Comparison of ENCODE assay signal across 35 cellular contexts in genomic region chr15:83044156-83044555, GRCh38. TPM values are rescaled to one million over a fixed set of nuclear protein-coding genes. Genes with fewer than 3 reads are reported as not detected.
DNase-seq lines count a peak whose midpoint lies in the region; ATAC-seq, FAIRE-seq and TF ChIP-seq lines count a peak whose summit lies in the region.
"Had no signal": no experiment of that assay in that cellular context is flagged by ENCODE, and none has a peak within 500 bp of the region (broad histone marks: within the 10 kb centered on the region; RNA-seq: fewer than 3 reads in every experiment).

No MANE protein-coding gene starts in this region.

- H3K27me3 ChIP-seq in K562 (ENCODE audit: control insufficient read depth in 2 of 2, insufficient read depth in 2 of 2, low read length in 2 of 2) = no peaks in the 10 kb centered on the region
- H3K27me3 ChIP-seq: BE2C; BLaER1; BLaER1 treated with 17β-estradiol and CSF1 and Interleukin-3, amounts not matched to agents 10 nM and 100 nM had no signal

- ATAC-seq in K562 = no peak
- ATAC-seq: A549; CD8-positive, alpha-beta T cell had no signal

- no peak overlapping the region for H3K27ac ChIP-seq in K562 (ENCODE audit: extremely low read depth, low read depth, low read length)
- H3K27ac ChIP-seq: 22Rv1; A549; BLaER1; BLaER1 treated with 17β-estradiol and CSF1 and Interleukin-3, amounts not matched to agents 10 nM and 100 nM; C4-2B had no signal

- TF ChIP-seq RAD21 in K562 (CRISPR knock-in tag; conservative IDR thresholded peaks at IDR 0.05 in 1 of 2, IDR thresholded peaks at IDR 0.05 in 1 of 2) = no peak

- peaks cover 90% of the 10 kb centered on the region for H3K36me3 ChIP-seq in K562 (ENCODE audit: control insufficient read depth, insufficient read depth, low read length)

- H3K79me2 ChIP-seq in K562 (ENCODE audit: control insufficient read depth, insufficient read depth, low read length) = peaks cover 66% of the 10 kb centered on the region

- H3K4me3 Mint-ChIP-seq in activated CD4-positive, alpha-beta T cell treated with anti-CD3 and anti-CD28 coated beads, Interleukin-2, amount 10 ng/mL, durations not matched to agents 24 days and 14 days = no peak overlapping the region
- H3K4me3 Mint-ChIP-seq in chondrocyte (ENCODE audit: unreplicated experiment) = no peak overlapping the region
- H3K4me3 Mint-ChIP-seq: B cell; CD14-positive monocyte; CD4-positive, alpha-beta memory T cell; CD4-positive, alpha-beta T cell; CD4-positive, CD25-positive, alpha-beta regulatory T cell; CD8-positive, alpha-beta memory T cell; CD8-positive, alpha-beta T cell had no signal

- no peak overlapping the region for H3K9ac ChIP-seq in K562 (ENCODE audit: insufficient read depth in 1 of 2, low read depth in 2 of 2, low read length in 2 of 2)
- H3K9ac ChIP-seq: BLaER1; BLaER1 treated with 17β-estradiol and CSF1 and Interleukin-3, amounts not matched to agents 10 nM and 100 nM had no signal

- POLR2A ChIA-PET in K562 (lab: Yijun Ruan, JAX) = interaction anchor here (1.0 kb wide), 1 partner anchor 18 kb away, joined by 6 read pairs; no protein-coding TSS in a partner anchor

- DNase-seq in activated CD4-positive, alpha-beta T cell treated with anti-CD3 and anti-CD28 coated beads, Interleukin-2, amount 10 ng/mL, durations not matched to agents 24 days and 14 days = peak; percentile 37
- no peak for DNase-seq in activated CD4-positive, alpha-beta T cell treated with anti-CD3 and anti-CD28 coated beads, Interleukin-2, amount 50 U/mL, for 48 hours
- DNase-seq in K562 (ENCODE audit: extremely low read depth in 1 of 4, low spot score in 3 of 4) (no peak), chondrocyte (ENCODE audit: low spot score) (no peak), SW 1271 (lab: John Stamatoyannopoulos, UW) (no peak), NCI-H526 (lab: John Stamatoyannopoulos, UW) (no peak)
- DNase-seq: 8988T; ACHN; AML-193; BE2C; C1 segment of cervical spinal cord; Caco-2; Calu3; CD4-positive, alpha-beta memory T cell; CD4-positive, alpha-beta T cell; CD4-positive, CD25-positive, alpha-beta regulatory T cell; CD8-positive, alpha-beta memory T cell; CD8-positive, alpha-beta T cell; COR-L47; DMS 273 treated with DMSO at 0.1 percent for 48 hours; DMS153; DMS53; DMS79; DMS79 treated with DMSO at 0.1 percent for 48 hours; DND-41; EL had no signal

- WGBS in K562 (ENCODE audit: insufficient coverage, low coverage, missing lambda C conversion rate) = 96% methylated on average over 12 of the region's 12 CpGs

- no peak for FAIRE-seq in K562 (lab: Jason Lieb, UNC)
- FAIRE-seq: A204.1, A549, D721Med had no signal

- BruUV-seq in K562 (replicated peaks; lab: Mats Ljungman, UMichigan) = no TSS peak

- in situ Hi-C loops in K562 (cut with MboI) = no loop called here

- TF ChIP-seq POLR2A in K562 (conservative IDR thresholded peaks at IDR 0.05) = no peak

- no peaks in the 10 kb centered on the region for H4K20me1 ChIP-seq in K562 (replicated peaks; ENCODE audit: control insufficient read depth, insufficient read depth, low read length)

- CTCF ChIA-PET in K562 (lab: Yijun Ruan, JAX; ENCODE audit: low intra/inter-chr PET ratio) = no interaction called here

- TF ChIP-seq CTCF in K562 (IDR thresholded peaks at IDR 0.05 in 2 of 3, conservative IDR thresholded peaks at IDR 0.05 in 1 of 3; ENCODE audit: insufficient read depth in 2 of 3, low read depth in 1 of 3, low read length in 3 of 3) = no peak
- no peak for TF ChIP-seq CTCF in chondrocyte (IDR thresholded peaks at IDR 0.05)

- TF ChIP-seq EP300 in K562 (IDR thresholded peaks at IDR 0.05; ENCODE audit: low read length) = no peak

- no peaks in the 10 kb centered on the region for H3K9me1 ChIP-seq in K562 (ENCODE audit: control insufficient read depth, insufficient read depth, low read length)

- peaks cover 13% of the 10 kb centered on the region for H3K4me1 Mint-ChIP-seq in activated CD4-positive, alpha-beta T cell treated with anti-CD3 and anti-CD28 coated beads, Interleukin-2, amount 10 ng/mL, durations not matched to agents 24 days and 14 days
- H3K4me1 Mint-ChIP-seq in chondrocyte (ENCODE audit: low read depth) = peaks cover 24% of the 10 kb centered on the region

- H3K27ac Mint-ChIP-seq in activated CD4-positive, alpha-beta T cell treated with anti-CD3 and anti-CD28 coated beads, Interleukin-2, amount 10 ng/mL, durations not matched to agents 24 days and 14 days = no peak overlapping the region
- H3K27ac Mint-ChIP-seq in chondrocyte (ENCODE audit: unreplicated experiment) = peak overlapping the region; percentile 12
- H3K27ac Mint-ChIP-seq: B cell had no signal

- intact Hi-C loops in activated CD4-positive, alpha-beta T cell treated with anti-CD3 and anti-CD28 coated beads, Interleukin-2, amount 10 ng/mL, durations not matched to agents 24 days and 14 days (cut with micrococcal nuclease) = no loop called here
- intact Hi-C loops in K562 (cut with micrococcal nuclease) = no loop called here

- no peaks in the 10 kb centered on the region for H3K4me1 ChIP-seq in K562 (replicated peaks in 1 of 2; ENCODE audit: control insufficient read depth in 2 of 2, insufficient read depth in 2 of 2, low read length in 2 of 2)
- H3K4me1 ChIP-seq: A549; BE2C; BLaER1 treated with 17β-estradiol and CSF1 and Interleukin-3, amounts not matched to agents 10 nM and 100 nM; Caco-2 had no signal

- H2AFZ ChIP-seq in K562 (ENCODE audit: low read depth, low read length) = no peak overlapping the region

- H3K4me3 ChIP-seq in K562 = no peak overlapping the region
- H3K4me3 ChIP-seq: A549; BLaER1; BLaER1 treated with 17β-estradiol and CSF1 and Interleukin-3, amounts not matched to agents 10 nM and 100 nM had no signal

- H3K9me3 Mint-ChIP-seq in activated CD4-positive, alpha-beta T cell treated with anti-CD3 and anti-CD28 coated beads, Interleukin-2, amount 10 ng/mL, durations not matched to agents 24 days and 14 days = no peaks in the 10 kb centered on the region
- no peaks in the 10 kb centered on the region for H3K9me3 Mint-ChIP-seq in chondrocyte (ENCODE audit: low read depth)
- H3K9me3 Mint-ChIP-seq: CD4-positive, alpha-beta memory T cell; CD4-positive, alpha-beta T cell; CD4-positive, CD25-positive, alpha-beta regulatory T cell; CD8-positive, alpha-beta memory T cell; CD8-positive, alpha-beta T cell had no signal

- no peaks in the 10 kb centered on the region for H3K9me3 ChIP-seq in K562 (replicated peaks; ENCODE audit: control insufficient read depth, insufficient read depth, low read depth, low read length)
- H3K9me3 ChIP-seq: A549, BE2C, Caco-2 had no signal

- no peak overlapping the region for H3K4me2 ChIP-seq in K562 (ENCODE audit: insufficient read depth, low read length)
- H3K4me2 ChIP-seq: A549; BLaER1; BLaER1 treated with 17β-estradiol and CSF1 and Interleukin-3, amounts not matched to agents 10 nM and 100 nM had no signal

- no peaks in the 10 kb centered on the region for H3K27me3 Mint-ChIP-seq in activated CD4-positive, alpha-beta T cell treated with anti-CD3 and anti-CD28 coated beads, Interleukin-2, amount 10 ng/mL, durations not matched to agents 24 days and 14 days
- no peaks in the 10 kb centered on the region for H3K27me3 Mint-ChIP-seq in chondrocyte (ENCODE audit: low read depth)
- H3K27me3 Mint-ChIP-seq: B cell; CD4-positive, alpha-beta memory T cell; CD4-positive, alpha-beta T cell; CD4-positive, CD25-positive, alpha-beta regulatory T cell; CD8-positive, alpha-beta memory T cell had no signal

- H3K36me3 Mint-ChIP-seq in activated CD4-positive, alpha-beta T cell treated with anti-CD3 and anti-CD28 coated beads, Interleukin-2, amount 10 ng/mL, durations not matched to agents 24 days and 14 days (ENCODE audit: low read depth) = peaks cover 78% of the 10 kb centered on the region
- peaks cover 29% of the 10 kb centered on the region for H3K36me3 Mint-ChIP-seq in chondrocyte (ENCODE audit: low read depth)

RNA-seq across cellular contexts. Expression of gene BTBD1, which starts 22.9 kb away (rescaled TPM):
- total RNA-seq in activated CD4-positive, alpha-beta T cell treated with anti-CD3 and anti-CD28 coated beads, Interleukin-2, amount 10 ng/mL, durations not matched to agents 24 days and 14 days = 61.7 and 62.7 TPM in 2 replicates
- total RNA-seq in K562 (2011; cell fraction: chromatin; rRNA removed; ENCODE audit: low replicate concordance) = 36.3 and 67.9 TPM in 2 replicates
- 28.7 and 30.3 TPM in 2 replicates for total RNA-seq in K562 (2011; cell fraction: nucleolus; rRNA removed)
- total RNA-seq in K562 (2011; cell fraction: nucleoplasm; rRNA removed) = 50.4 and 78.1 TPM in 2 replicates
- total RNA-seq in K562 (2014; rRNA removed) = 89.1 and 90.4 TPM in 2 replicates
- 97.6 and 107 TPM in 2 replicates for total RNA-seq in K562 (2014; rRNA removed; fragmentation: Illumina TruSeq; extraction: Trizol)
- 87.4 and 93.4 TPM in 2 replicates for total RNA-seq in K562 (2015; rRNA removed; fragmentation: Illumina TruSeq; extraction: Trizol)
- 75.8 and 77.3 TPM in 2 replicates for total RNA-seq in K562 (2021)
- polyA plus RNA-seq in K562 (2011; rRNA removed) = 91.7 and 106 TPM in 2 replicates
- polyA plus RNA-seq in K562 (2011; cell fraction: cytosol; rRNA removed) = 42.8 and 47.8 TPM in 2 replicates
- polyA plus RNA-seq in K562 (2011; cell fraction: nucleus; rRNA removed) = 32.2 and 50.2 TPM in 2 replicates
- polyA plus RNA-seq in K562 (2012) = 58.8 and 59.6 TPM in 2 replicates
- 89.5 and 94.1 TPM in 2 replicates for polyA plus RNA-seq in K562 (2014; fragmentation: Illumina TruSeq; extraction: Trizol)
- polyA plus RNA-seq in K562 (2014; fragmentation: Nextera tagmentation; extraction: Ambion mirVana) = 10 to 100 TPM; 19.4 to 27.2 TPM
- polyA plus RNA-seq in K562 (2014; rRNA removed) = 73.6 and 74.9 TPM in 2 replicates
- polyA minus RNA-seq in K562 (2011; rRNA and poly(A)+ RNA removed) = 134 and 142 TPM in 2 replicates
- polyA minus RNA-seq in K562 (2011; cell fraction: cytosol; rRNA and poly(A)+ RNA removed) = 66.7 and 84.5 TPM in 2 replicates
- polyA minus RNA-seq in K562 (2011; cell fraction: nucleus; rRNA and poly(A)+ RNA removed) = 32.2 and 51.5 TPM in 2 replicates
- 51.4 to 55.0 TPM (median 53.3 TPM) in 3 replicates for total RNA-seq in chondrocyte

RNA-seq across cellular contexts. Expression of gene C15orf40, which starts 32.7 kb away (rescaled TPM):
- 23.6 and 30.8 TPM in 2 replicates for total RNA-seq in activated CD4-positive, alpha-beta T cell treated with anti-CD3 and anti-CD28 coated beads, Interleukin-2, amount 10 ng/mL, durations not matched to agents 24 days and 14 days
- 46.2 and 54.6 TPM in 2 replicates for total RNA-seq in K562 (2011; cell fraction: chromatin; rRNA removed; ENCODE audit: low replicate concordance)
- total RNA-seq in K562 (2011; cell fraction: nucleolus; rRNA removed) = 35.3 and 48.2 TPM in 2 replicates
- 49.2 and 71.3 TPM in 2 replicates for total RNA-seq in K562 (2011; cell fraction: nucleoplasm; rRNA removed)
- total RNA-seq in K562 (2014; rRNA removed) (15.9 and 18.4 TPM in 2 replicates), K562 (2014; rRNA removed; fragmentation: Illumina TruSeq; extraction: Trizol) (30.3 and 33.7 TPM in 2 replicates), K562 (2015; rRNA removed; fragmentation: Illumina TruSeq; extraction: Trizol) (13.6 and 22.1 TPM in 2 replicates), K562 (2021) (22.9 and 27.0 TPM in 2 replicates), chondrocyte (14.7 to 15.0 TPM (median 14.9 TPM) in 3 replicates)
- polyA plus RNA-seq in K562 (2011; rRNA removed) (21.4 and 27.0 TPM in 2 replicates), K562 (2014; fragmentation: Illumina TruSeq; extraction: Trizol) (23.2 and 33.9 TPM in 2 replicates), K562 (2014; fragmentation: Nextera tagmentation; extraction: Ambion mirVana) (10 to 100 TPM; 49.9 to 52.0 TPM), K562 (2014; rRNA removed) (21.8 and 29.6 TPM in 2 replicates)
- 13.7 and 19.6 TPM in 2 replicates for polyA plus RNA-seq in K562 (2011; cell fraction: cytosol; rRNA removed)
- 18.6 and 24.1 TPM in 2 replicates for polyA plus RNA-seq in K562 (2011; cell fraction: nucleus; rRNA removed)
- polyA plus RNA-seq in K562 (2012) = 28.6 and 37.1 TPM in 2 replicates
- polyA minus RNA-seq in K562 (2011; rRNA and poly(A)+ RNA removed) = 13.9 and 15.5 TPM in 2 replicates
- polyA minus RNA-seq in K562 (2011; cell fraction: cytosol; rRNA and poly(A)+ RNA removed) = 4.8 and 6.3 TPM in 2 replicates
- 25.8 and 31.9 TPM in 2 replicates for polyA minus RNA-seq in K562 (2011; cell fraction: nucleus; rRNA and poly(A)+ RNA removed)

RNA-seq across cellular contexts. Expression of gene RAMAC, which starts 58.1 kb away (rescaled TPM):
- total RNA-seq in activated CD4-positive, alpha-beta T cell treated with anti-CD3 and anti-CD28 coated beads, Interleukin-2, amount 10 ng/mL, durations not matched to agents 24 days and 14 days = 23.9 and 26.4 TPM in 2 replicates
- total RNA-seq in K562 (2011; cell fraction: chromatin; rRNA removed; ENCODE audit: low replicate concordance) = 2.6 and 5.9 TPM in 2 replicates
- total RNA-seq in K562 (2011; cell fraction: nucleolus; rRNA removed) = 3.8 and 4.2 TPM in 2 replicates
- 5.6 and 8.0 TPM in 2 replicates for total RNA-seq in K562 (2011; cell fraction: nucleoplasm; rRNA removed)
- total RNA-seq in K562 (2014; rRNA removed) (35.8 and 37.8 TPM in 2 replicates), K562 (2014; rRNA removed; fragmentation: Illumina TruSeq; extraction: Trizol) (43.3 and 44.1 TPM in 2 replicates), K562 (2015; rRNA removed; fragmentation: Illumina TruSeq; extraction: Trizol) (41.7 and 41.9 TPM in 2 replicates), K562 (2021) (26.9 and 28.4 TPM in 2 replicates), chondrocyte (19.1 to 21.3 TPM (median 19.4 TPM) in 3 replicates)
- polyA plus RNA-seq in K562 (2011; rRNA removed) (24.8 and 36.5 TPM in 2 replicates), K562 (2014; fragmentation: Illumina TruSeq; extraction: Trizol) (35.4 and 38.4 TPM in 2 replicates), K562 (2014; fragmentation: Nextera tagmentation; extraction: Ambion mirVana) (100 to 1,000 TPM; 100 to 108 TPM), K562 (2014; rRNA removed) (35.4 and 42.8 TPM in 2 replicates)
- 11.2 and 18.5 TPM in 2 replicates for polyA plus RNA-seq in K562 (2011; cell fraction: cytosol; rRNA removed)
- 6.4 and 8.9 TPM in 2 replicates for polyA plus RNA-seq in K562 (2011; cell fraction: nucleus; rRNA removed)
- polyA plus RNA-seq in K562 (2012) = 24.3 and 37.1 TPM in 2 replicates
- 24.8 and 30.8 TPM in 2 replicates for polyA minus RNA-seq in K562 (2011; rRNA and poly(A)+ RNA removed)
- polyA minus RNA-seq in K562 (2011; cell fraction: cytosol; rRNA and poly(A)+ RNA removed) = 6.6 and 12.8 TPM in 2 replicates
- 1.6 and 3.2 TPM in 2 replicates for polyA minus RNA-seq in K562 (2011; cell fraction: nucleus; rRNA and poly(A)+ RNA removed)
